In the genomic region with DNA sequence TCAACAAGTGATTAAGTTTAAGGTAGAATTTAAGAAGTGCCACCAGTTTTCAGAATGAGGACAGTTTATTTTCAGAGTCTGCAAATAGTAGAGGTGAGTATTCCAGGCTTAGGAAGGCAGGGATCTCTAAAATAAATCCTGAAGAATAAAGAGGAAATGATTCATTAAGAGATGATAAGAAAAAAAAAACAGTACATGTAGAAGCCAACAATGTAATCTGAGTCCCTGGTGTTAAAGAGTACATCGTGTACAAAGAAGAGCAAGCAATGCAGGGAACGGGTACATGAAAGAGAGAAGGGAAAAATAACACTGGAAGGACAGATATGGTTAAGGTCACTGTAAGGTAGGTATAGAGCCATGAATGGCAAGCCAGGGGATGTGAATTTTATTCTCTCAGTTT, we compare ENCODE assay signal across 24 cellular contexts.
DNase-seq lines count a peak whose midpoint lies in the region; TF ChIP-seq lines count a peak whose summit lies in the region.
"Had no signal": no experiment of that assay in that cellular context is flagged by ENCODE, and none has a peak within 500 bp of the region (broad histone marks: within the 10 kb centered on the region; RNA-seq: fewer than 3 reads in every experiment).

No MANE protein-coding gene starts in this region.

- H3K4me3 Mint-ChIP-seq in osteocyte (ENCODE audit: unreplicated experiment) = no peak overlapping the region
- H3K4me3 Mint-ChIP-seq: activated CD4-positive, alpha-beta T cell treated with anti-CD3 and anti-CD28 coated beads for 36 hours; brain; IgD-negative memory B cell; neural progenitor cell; stimulated activated naive CD8-positive, alpha-beta T cell treated with anti-CD3 and anti-CD28 coated beads, Interleukin-15, amount 100 ng/mL, for 72 hours; type B pancreatic cell had no signal

- no peak overlapping the region for H3K4me3 ChIP-seq in cardiac fibroblast (replicated peaks in 1 of 2; ENCODE audit: low read depth in 2 of 2, low read length in 2 of 2)
- no peak overlapping the region for H3K4me3 ChIP-seq in right atrium auricular region
- no peak overlapping the region for H3K4me3 ChIP-seq in ascending aorta
- H3K4me3 ChIP-seq: BLaER1 treated with 17β-estradiol and CSF1 and Interleukin-3, amounts not matched to agents 10 nM and 100 nM; neural progenitor cell; SK-N-MC had no signal

- no peaks in the 10 kb centered on the region for H3K4me1 ChIP-seq in right atrium auricular region
- H3K4me1 ChIP-seq in ascending aorta = no peaks in the 10 kb centered on the region
- H3K4me1 ChIP-seq: neural progenitor cell had no signal

- no peaks in the 10 kb centered on the region for H3K27me3 Mint-ChIP-seq in osteocyte (ENCODE audit: unreplicated experiment)
- H3K27me3 Mint-ChIP-seq: activated CD4-positive, alpha-beta T cell treated with anti-CD3 and anti-CD28 coated beads for 36 hours; brain; IgD-negative memory B cell; stimulated activated naive CD8-positive, alpha-beta T cell treated with anti-CD3 and anti-CD28 coated beads, Interleukin-15, amount 100 ng/mL, for 72 hours; type B pancreatic cell had no signal

- peak overlapping the region; percentile 3 for H3K27ac Mint-ChIP-seq in osteocyte (ENCODE audit: unreplicated experiment)
- H3K27ac Mint-ChIP-seq: activated CD4-positive, alpha-beta T cell treated with anti-CD3 and anti-CD28 coated beads for 36 hours; brain; IgD-negative memory B cell; neural progenitor cell; stimulated activated naive CD8-positive, alpha-beta T cell treated with anti-CD3 and anti-CD28 coated beads, Interleukin-15, amount 100 ng/mL, for 72 hours; type B pancreatic cell had no signal

- DNase-seq in DMS53 (lab: John Stamatoyannopoulos, UW) (peak; percentile 11), DMS53 treated with DMSO at 0.1 percent for 48 hours (lab: John Stamatoyannopoulos, UW; ENCODE audit: unreplicated experiment) (no peak), NCI-H748 (lab: John Stamatoyannopoulos, UW; ENCODE audit: unreplicated experiment) (peak; percentile 51), cardiac fibroblast (ENCODE audit: low read depth in 2 of 2) (peak; percentile 71 to 73), osteocyte (ENCODE audit: extremely low spot score, unreplicated experiment) (no peak), right atrium auricular region (ENCODE audit: low spot score) (no peak), NCI-H1105 (lab: John Stamatoyannopoulos, UW) (no peak), ascending aorta (ENCODE audit: low spot score in 2 of 2) (no peak)
- DNase-seq: activated CD4-positive, alpha-beta T cell treated with anti-CD3 and anti-CD28 coated beads for 36 hours; activated gamma-delta T cell treated with Interleukin-2 at 50 U/mL for 16 hours; DMS79; NCI-H1048; NCI-H510A treated with DMSO at 0.1 percent for 48 hours; retina; stimulated activated CD4-positive, alpha-beta T cell treated with anti-CD3 and anti-CD28 coated beads, Interleukin-1b, Interleukin-23, amount 100 ng/mL, for 48 hours; stimulated activated naive CD8-positive, alpha-beta T cell treated with anti-CD3 and anti-CD28 coated beads, Interleukin-15, amount 100 ng/mL, for 72 hours; T-helper 9 cell had no signal

- no peaks in the 10 kb centered on the region for H3K9me3 Mint-ChIP-seq in osteocyte (ENCODE audit: unreplicated experiment)
- H3K9me3 Mint-ChIP-seq: brain, neural progenitor cell, type B pancreatic cell had no signal

- H3K36me3 ChIP-seq in right atrium auricular region = no peaks in the 10 kb centered on the region
- no peaks in the 10 kb centered on the region for H3K36me3 ChIP-seq in ascending aorta
- H3K36me3 ChIP-seq: BLaER1 treated with 17β-estradiol and CSF1 and Interleukin-3, amounts not matched to agents 10 nM and 100 nM; neural progenitor cell had no signal

- no peaks in the 10 kb centered on the region for H3K27me3 ChIP-seq in right atrium auricular region
- no peaks in the 10 kb centered on the region for H3K27me3 ChIP-seq in ascending aorta
- H3K27me3 ChIP-seq: BLaER1 treated with 17β-estradiol and CSF1 and Interleukin-3, amounts not matched to agents 10 nM and 100 nM; neural progenitor cell had no signal

- H3K4me1 Mint-ChIP-seq in osteocyte (ENCODE audit: unreplicated experiment) = peaks cover 31% of the 10 kb centered on the region
- H3K4me1 Mint-ChIP-seq: activated CD4-positive, alpha-beta T cell treated with anti-CD3 and anti-CD28 coated beads for 36 hours; brain; IgD-negative memory B cell; neural progenitor cell; stimulated activated naive CD8-positive, alpha-beta T cell treated with anti-CD3 and anti-CD28 coated beads, Interleukin-15, amount 100 ng/mL, for 72 hours had no signal

- H3K9me3 ChIP-seq in right atrium auricular region (no peaks in the 10 kb centered on the region), ascending aorta (no peaks in the 10 kb centered on the region)
- H3K9me3 ChIP-seq: BLaER1 treated with 17β-estradiol and CSF1 and Interleukin-3, amounts not matched to agents 10 nM and 100 nM had no signal

- H3K27ac ChIP-seq in right atrium auricular region (no peak overlapping the region), ascending aorta (no peak overlapping the region)
- H3K27ac ChIP-seq: 22Rv1; BLaER1 treated with 17β-estradiol and CSF1 and Interleukin-3, amounts not matched to agents 10 nM and 100 nM; neural progenitor cell; SK-N-MC had no signal

- TF ChIP-seq CTCF in cardiac fibroblast (IDR thresholded peaks at IDR 0.05; ENCODE audit: low read depth, low read length) (no peak), osteocyte (IDR thresholded peaks at IDR 0.05) (no peak), right atrium auricular region (IDR thresholded peaks at IDR 0.05) (no peak), ascending aorta (IDR thresholded peaks at IDR 0.05) (no peak)

- H3K36me3 Mint-ChIP-seq in osteocyte (ENCODE audit: unreplicated experiment) = no peaks in the 10 kb centered on the region
- H3K36me3 Mint-ChIP-seq: brain, neural progenitor cell, type B pancreatic cell had no signal

- intact Hi-C loops in ascending aorta (cut with DNase I) = no loop called here

Comparison
In these comparisons a context has a peak if more than half of its experiments do, and no peak if none do; other contexts are left out.
1. DNase-seq: peak in DMS53 (single experiment), NCI-H748 (single experiment) and cardiac fibroblast (2 of 2); none in DMS53 treated with DMSO at 0.1 percent for 48 hours (single experiment), osteocyte (single experiment), right atrium auricular region (single experiment), NCI-H1105 (single experiment) and ascending aorta (0 of 2).